In the genomic region with DNA sequence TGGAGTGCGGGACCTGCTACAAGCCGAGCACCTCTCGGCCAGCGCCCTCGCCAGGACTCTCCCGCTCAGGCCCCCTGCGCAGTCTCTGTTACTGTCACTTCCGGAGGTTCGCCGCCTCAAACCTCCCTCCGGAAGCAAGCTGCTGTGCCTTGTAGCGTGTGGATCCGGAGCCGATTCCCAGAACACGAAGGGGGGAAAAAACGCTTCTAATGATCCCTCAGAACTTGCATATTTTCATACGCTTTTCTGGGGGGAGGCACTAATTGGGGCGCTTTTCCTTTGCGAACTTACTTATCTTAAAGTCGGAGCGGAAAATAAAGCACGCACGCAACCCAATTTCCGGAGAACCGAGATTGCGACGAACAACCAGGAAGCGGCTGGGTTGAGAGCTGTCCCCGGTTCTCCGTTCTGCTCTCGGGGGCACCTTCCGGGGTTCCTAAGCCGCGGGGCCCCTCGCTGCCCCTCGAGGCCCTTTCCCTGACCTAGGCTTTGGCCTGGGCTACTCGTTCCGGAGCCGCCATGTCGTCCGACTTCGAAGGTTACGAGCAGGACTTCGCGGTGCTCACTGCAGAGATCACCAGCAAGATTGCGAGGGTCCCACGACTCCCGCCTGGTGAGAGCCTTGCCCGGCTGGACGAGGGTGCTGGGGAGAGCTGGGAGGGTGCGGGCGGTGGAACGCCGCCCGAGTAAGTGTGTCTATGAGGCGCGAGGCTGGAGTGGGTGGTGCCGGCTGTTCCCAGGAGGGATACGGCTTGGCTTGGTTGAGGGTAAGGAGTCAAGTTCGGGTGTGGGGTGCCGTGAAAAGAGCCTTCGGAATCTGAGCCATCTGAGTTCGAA, we compare ENCODE assay signal across 1 cellular context.
TF ChIP-seq lines count a peak whose summit lies in the region.

A gene (plus strand): TSS at position 361 of the 837 bp plus-strand sequence. CDS start 159 bp downstream, at position 520.
A gene with protein sequence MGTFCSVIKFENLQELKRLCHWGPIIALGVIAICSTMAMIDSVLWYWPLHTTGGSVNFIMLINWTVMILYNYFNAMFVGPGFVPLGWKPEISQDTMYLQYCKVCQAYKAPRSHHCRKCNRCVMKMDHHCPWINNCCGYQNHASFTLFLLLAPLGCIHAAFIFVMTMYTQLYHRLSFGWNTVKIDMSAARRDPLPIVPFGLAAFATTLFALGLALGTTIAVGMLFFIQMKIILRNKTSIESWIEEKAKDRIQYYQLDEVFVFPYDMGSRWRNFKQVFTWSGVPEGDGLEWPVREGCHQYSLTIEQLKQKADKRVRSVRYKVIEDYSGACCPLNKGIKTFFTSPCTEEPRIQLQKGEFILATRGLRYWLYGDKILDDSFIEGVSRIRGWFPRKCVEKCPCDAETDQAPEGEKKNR (minus strand): TSS at position 60 of the 837 bp plus-strand sequence. CDS start 1,478 bp downstream, outside the sequence.

TF ChIP-seq in K562, 482 proteins besides CTCF, POLR2A, EP300 and RAD21 (continued from another document and continues in another):
- TF ChIP-seq, protein P1, sequence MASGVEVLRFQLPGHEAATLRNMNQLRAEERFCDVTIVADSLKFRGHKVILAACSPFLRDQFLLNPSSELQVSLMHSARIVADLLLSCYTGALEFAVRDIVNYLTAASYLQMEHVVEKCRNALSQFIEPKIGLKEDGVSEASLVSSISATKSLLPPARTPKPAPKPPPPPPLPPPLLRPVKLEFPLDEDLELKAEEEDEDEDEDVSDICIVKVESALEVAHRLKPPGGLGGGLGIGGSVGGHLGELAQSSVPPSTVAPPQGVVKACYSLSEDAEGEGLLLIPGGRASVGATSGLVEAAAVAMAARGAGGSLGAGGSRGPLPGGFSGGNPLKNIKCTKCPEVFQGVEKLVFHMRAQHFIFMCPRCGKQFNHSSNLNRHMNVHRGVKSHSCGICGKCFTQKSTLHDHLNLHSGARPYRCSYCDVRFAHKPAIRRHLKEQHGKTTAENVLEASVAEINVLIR (CRISPR knock-in tag; IDR thresholded peaks at IDR 0.05), result peak; percentile 62
- TF ChIP-seq ZNF561 (CRISPR knock-in tag; conservative IDR thresholded peaks at IDR 0.05), result no peak
- TF ChIP-seq HDAC2 (IDR thresholded peaks at IDR 0.05), result peak; percentile 58; the same call in 1 of the 2 replicates
- TF ChIP-seq NCOA1 (IDR thresholded peaks at IDR 0.05; ENCODE audit: low read depth), result peak; percentile 100
- peak; percentile 75 for TF ChIP-seq TAF1 (IDR thresholded peaks at IDR 0.05; ENCODE audit: control insufficient read depth, extremely low read depth, insufficient read depth, low read length, severe bottlenecking)
- TF ChIP-seq CCAR2 (IDR thresholded peaks at IDR 0.05; ENCODE audit: low read depth, low read length), result no peak
- TF ChIP-seq BRF1 (IDR thresholded peaks at IDR 0.05; ENCODE audit: borderline replicate concordance, extremely low read depth, insufficient read length), result no peak
- no peak; the same call in 1 of the 2 replicates for TF ChIP-seq ZNF311 (CRISPR knock-in tag; IDR thresholded peaks at IDR 0.05)
- no peak for TF ChIP-seq ZNF12 (CRISPR knock-in tag; IDR thresholded peaks at IDR 0.05)
- 0 out of 2 replicates have a peak, but pooled peaks have one; percentile 27 for TF ChIP-seq MBD2 (IDR thresholded peaks at IDR 0.05; ENCODE audit: borderline replicate concordance, low read depth)
- TF ChIP-seq TEAD4 (IDR thresholded peaks at IDR 0.05; ENCODE audit: low read length), result no peak
- no peak for TF ChIP-seq TEAD4 (CRISPR knock-in tag; IDR thresholded peaks at IDR 0.05; ENCODE audit: borderline replicate concordance)
- TF ChIP-seq, protein P2, sequence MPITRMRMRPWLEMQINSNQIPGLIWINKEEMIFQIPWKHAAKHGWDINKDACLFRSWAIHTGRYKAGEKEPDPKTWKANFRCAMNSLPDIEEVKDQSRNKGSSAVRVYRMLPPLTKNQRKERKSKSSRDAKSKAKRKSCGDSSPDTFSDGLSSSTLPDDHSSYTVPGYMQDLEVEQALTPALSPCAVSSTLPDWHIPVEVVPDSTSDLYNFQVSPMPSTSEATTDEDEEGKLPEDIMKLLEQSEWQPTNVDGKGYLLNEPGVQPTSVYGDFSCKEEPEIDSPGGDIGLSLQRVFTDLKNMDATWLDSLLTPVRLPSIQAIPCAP (CRISPR knock-in tag; IDR thresholded peaks at IDR 0.05; ENCODE audit: borderline replicate concordance), result no peak
- no peak for TF ChIP-seq ZNF717 (CRISPR knock-in tag; IDR thresholded peaks at IDR 0.05)
- no peak for TF ChIP-seq PRPF4 (IDR thresholded peaks at IDR 0.05; ENCODE audit: insufficient read depth, low read depth, low read length, poor library complexity, severe bottlenecking)
- peak; percentile 88 for TF ChIP-seq POLR2G (IDR thresholded peaks at IDR 0.05; ENCODE audit: low read depth, low read length)
- no peak for TF ChIP-seq HNRNPK (IDR thresholded peaks at IDR 0.05; ENCODE audit: low read depth, low read length, poor library complexity, severe bottlenecking)
- TF ChIP-seq ATF7 (IDR thresholded peaks at IDR 0.05), result peak; percentile 69; the same call in 1 of the 2 replicates
- peak; percentile 59 to 60; a peak in 2 of 4 replicates for TF ChIP-seq ARNT (IDR thresholded peaks at IDR 0.05)
- peak; percentile 43; the same call in 1 of the 2 replicates for TF ChIP-seq PML (IDR thresholded peaks at IDR 0.05; ENCODE audit: low read length)
- TF ChIP-seq, protein P3, sequence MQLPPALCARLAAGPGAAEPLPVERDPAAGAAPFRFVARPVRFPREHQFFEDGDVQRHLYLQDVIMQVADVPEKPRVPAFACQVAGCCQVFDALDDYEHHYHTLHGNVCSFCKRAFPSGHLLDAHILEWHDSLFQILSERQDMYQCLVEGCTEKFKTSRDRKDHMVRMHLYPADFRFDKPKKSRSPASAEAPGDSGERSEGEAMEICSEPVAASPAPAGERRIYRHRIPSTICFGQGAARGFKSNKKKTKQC (CRISPR knock-in tag; IDR thresholded peaks at IDR 0.05), result no peak
- peak; percentile 24; the same call in 1 of the 2 replicates for TF ChIP-seq ZBTB7A (IDR thresholded peaks at IDR 0.05; ENCODE audit: borderline replicate concordance, control insufficient read depth, low read depth, low read length)
- peak; percentile 86 for TF ChIP-seq TOE1 (IDR thresholded peaks at IDR 0.05; ENCODE audit: borderline replicate concordance)
- TF ChIP-seq TOE1 (CRISPR knock-in tag; IDR thresholded peaks at IDR 0.05; ENCODE audit: borderline replicate concordance, low read depth), result no peak
- TF ChIP-seq FOSL1 (tag; conservative IDR thresholded peaks at IDR 0.05), result 0 out of 2 replicates have a peak, but pooled peaks have one; percentile 34
- peak; percentile 57 for TF ChIP-seq HCFC1 (IDR thresholded peaks at IDR 0.05; ENCODE audit: low read depth, low read length)
- TF ChIP-seq, protein P4, sequence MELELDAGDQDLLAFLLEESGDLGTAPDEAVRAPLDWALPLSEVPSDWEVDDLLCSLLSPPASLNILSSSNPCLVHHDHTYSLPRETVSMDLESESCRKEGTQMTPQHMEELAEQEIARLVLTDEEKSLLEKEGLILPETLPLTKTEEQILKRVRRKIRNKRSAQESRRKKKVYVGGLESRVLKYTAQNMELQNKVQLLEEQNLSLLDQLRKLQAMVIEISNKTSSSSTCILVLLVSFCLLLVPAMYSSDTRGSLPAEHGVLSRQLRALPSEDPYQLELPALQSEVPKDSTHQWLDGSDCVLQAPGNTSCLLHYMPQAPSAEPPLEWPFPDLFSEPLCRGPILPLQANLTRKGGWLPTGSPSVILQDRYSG (tag; conservative IDR thresholded peaks at IDR 0.05; ENCODE audit: low read depth), result 0 out of 2 replicates have a peak, but pooled peaks have one; percentile 58
- TF ChIP-seq TCF7L2 (IDR thresholded peaks at IDR 0.05; ENCODE audit: low read depth, low read length), result no peak
- TF ChIP-seq PHB (CRISPR knock-in tag; IDR thresholded peaks at IDR 0.05), result no peak
- TF ChIP-seq, protein P5, sequence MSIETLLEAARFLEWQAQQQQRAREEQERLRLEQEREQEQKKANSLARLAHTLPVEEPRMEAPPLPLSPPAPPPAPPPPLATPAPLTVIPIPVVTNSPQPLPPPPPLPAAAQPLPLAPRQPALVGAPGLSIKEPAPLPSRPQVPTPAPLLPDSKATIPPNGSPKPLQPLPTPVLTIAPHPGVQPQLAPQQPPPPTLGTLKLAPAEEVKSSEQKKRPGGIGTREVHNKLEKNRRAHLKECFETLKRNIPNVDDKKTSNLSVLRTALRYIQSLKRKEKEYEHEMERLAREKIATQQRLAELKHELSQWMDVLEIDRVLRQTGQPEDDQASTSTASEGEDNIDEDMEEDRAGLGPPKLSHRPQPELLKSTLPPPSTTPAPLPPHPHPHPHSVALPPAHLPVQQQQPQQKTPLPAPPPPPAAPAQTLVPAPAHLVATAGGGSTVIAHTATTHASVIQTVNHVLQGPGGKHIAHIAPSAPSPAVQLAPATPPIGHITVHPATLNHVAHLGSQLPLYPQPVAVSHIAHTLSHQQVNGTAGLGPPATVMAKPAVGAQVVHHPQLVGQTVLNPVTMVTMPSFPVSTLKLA (conservative IDR thresholded peaks at IDR 0.05), result peak; percentile 82 to 87
- TF ChIP-seq NRF1 (conservative IDR thresholded peaks at IDR 0.05 in 1 of 2, IDR thresholded peaks at IDR 0.05 in 1 of 2), result peak; percentile 87 to 90
- TF ChIP-seq, protein P6, sequence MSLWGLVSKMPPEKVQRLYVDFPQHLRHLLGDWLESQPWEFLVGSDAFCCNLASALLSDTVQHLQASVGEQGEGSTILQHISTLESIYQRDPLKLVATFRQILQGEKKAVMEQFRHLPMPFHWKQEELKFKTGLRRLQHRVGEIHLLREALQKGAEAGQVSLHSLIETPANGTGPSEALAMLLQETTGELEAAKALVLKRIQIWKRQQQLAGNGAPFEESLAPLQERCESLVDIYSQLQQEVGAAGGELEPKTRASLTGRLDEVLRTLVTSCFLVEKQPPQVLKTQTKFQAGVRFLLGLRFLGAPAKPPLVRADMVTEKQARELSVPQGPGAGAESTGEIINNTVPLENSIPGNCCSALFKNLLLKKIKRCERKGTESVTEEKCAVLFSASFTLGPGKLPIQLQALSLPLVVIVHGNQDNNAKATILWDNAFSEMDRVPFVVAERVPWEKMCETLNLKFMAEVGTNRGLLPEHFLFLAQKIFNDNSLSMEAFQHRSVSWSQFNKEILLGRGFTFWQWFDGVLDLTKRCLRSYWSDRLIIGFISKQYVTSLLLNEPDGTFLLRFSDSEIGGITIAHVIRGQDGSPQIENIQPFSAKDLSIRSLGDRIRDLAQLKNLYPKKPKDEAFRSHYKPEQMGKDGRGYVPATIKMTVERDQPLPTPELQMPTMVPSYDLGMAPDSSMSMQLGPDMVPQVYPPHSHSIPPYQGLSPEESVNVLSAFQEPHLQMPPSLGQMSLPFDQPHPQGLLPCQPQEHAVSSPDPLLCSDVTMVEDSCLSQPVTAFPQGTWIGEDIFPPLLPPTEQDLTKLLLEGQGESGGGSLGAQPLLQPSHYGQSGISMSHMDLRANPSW (CRISPR knock-in tag; IDR thresholded peaks at IDR 0.05), result no peak
- peak; percentile 24; the same call in 1 of the 2 replicates for TF ChIP-seq ATF1 (CRISPR knock-in tag; IDR thresholded peaks at IDR 0.05)
- TF ChIP-seq ATF1 (tag; IDR thresholded peaks at IDR 0.05), result peak; percentile 96
- TF ChIP-seq ZNF324 (CRISPR knock-in tag; IDR thresholded peaks at IDR 0.05), result no peak
- no peak for TF ChIP-seq ZNF431 (CRISPR knock-in tag; IDR thresholded peaks at IDR 0.05)
- TF ChIP-seq, protein P7, sequence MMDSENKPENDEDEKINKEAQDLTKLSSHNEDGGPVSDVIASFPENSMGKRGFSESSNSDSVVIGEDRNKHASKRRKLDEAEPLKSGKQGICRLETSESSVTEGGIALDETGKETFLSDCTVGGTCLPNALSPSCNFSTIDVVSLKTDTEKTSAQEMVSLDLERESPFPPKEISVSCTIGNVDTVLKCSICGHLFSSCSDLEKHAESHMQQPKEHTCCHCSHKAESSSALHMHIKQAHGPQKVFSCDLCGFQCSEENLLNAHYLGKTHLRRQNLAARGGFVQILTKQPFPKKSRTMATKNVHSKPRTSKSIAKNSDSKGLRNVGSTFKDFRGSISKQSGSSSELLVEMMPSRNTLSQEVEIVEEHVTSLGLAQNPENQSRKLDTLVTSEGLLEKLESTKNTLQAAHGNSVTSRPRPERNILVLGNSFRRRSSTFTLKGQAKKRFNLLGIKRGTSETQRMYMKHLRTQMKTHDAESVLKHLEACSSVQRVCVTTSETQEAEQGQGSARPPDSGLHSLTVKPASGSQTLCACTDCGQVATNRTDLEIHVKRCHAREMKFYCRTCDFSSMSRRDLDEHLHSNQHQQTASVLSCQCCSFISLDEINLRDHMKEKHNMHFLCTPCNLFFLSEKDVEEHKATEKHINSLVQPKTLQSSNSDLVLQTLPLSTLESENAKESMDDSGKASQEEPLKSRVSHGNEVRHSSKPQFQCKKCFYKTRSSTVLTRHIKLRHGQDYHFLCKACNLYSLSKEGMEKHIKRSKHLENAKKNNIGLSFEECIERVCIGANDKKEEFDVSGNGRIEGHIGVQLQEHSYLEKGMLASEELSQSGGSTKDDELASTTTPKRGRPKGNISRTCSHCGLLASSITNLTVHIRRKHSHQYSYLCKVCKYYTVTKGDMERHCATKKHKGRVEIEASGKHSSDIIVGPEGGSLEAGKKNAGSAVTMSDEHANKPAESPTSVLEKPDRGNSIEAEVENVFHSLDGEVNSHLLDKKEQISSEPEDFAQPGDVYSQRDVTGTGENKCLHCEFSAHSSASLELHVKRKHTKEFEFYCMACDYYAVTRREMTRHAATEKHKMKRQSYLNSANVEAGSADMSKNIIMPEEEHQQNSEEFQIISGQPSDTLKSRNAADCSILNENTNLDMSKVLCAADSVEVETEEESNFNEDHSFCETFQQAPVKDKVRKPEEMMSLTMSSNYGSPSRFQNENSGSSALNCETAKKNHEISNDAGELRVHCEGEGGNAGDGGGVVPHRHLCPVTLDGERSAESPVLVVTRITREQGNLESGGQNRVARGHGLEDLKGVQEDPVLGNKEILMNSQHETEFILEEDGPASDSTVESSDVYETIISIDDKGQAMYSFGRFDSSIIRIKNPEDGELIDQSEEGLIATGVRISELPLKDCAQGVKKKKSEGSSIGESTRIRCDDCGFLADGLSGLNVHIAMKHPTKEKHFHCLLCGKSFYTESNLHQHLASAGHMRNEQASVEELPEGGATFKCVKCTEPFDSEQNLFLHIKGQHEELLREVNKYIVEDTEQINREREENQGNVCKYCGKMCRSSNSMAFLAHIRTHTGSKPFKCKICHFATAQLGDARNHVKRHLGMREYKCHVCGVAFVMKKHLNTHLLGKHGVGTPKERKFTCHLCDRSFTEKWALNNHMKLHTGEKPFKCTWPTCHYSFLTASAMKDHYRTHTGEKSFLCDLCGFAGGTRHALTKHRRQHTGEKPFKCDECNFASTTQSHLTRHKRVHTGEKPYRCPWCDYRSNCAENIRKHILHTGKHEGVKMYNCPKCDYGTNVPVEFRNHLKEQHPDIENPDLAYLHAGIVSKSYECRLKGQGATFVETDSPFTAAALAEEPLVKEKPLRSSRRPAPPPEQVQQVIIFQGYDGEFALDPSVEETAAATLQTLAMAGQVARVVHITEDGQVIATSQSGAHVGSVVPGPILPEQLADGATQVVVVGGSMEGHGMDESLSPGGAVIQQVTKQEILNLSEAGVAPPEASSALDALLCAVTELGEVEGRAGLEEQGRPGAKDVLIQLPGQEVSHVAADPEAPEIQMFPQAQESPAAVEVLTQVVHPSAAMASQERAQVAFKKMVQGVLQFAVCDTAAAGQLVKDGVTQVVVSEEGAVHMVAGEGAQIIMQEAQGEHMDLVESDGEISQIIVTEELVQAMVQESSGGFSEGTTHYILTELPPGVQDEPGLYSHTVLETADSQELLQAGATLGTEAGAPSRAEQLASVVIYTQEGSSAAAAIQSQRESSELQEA (IDR thresholded peaks at IDR 0.05; ENCODE audit: low read depth), result no peak
- TF ChIP-seq, protein P8, sequence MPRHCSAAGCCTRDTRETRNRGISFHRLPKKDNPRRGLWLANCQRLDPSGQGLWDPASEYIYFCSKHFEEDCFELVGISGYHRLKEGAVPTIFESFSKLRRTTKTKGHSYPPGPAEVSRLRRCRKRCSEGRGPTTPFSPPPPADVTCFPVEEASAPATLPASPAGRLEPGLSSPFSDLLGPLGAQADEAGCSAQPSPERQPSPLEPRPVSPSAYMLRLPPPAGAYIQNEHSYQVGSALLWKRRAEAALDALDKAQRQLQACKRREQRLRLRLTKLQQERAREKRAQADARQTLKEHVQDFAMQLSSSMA (CRISPR knock-in tag; IDR thresholded peaks at IDR 0.05), result peak; percentile 30; the same call in 1 of the 2 replicates
- TF ChIP-seq ZNF507 (tag; conservative IDR thresholded peaks at IDR 0.05), result no peak
- TF ChIP-seq RNF2 (IDR thresholded peaks at IDR 0.05), result 0 out of 2 replicates have a peak, but pooled peaks have one; percentile 30
